24 cellular contexts compared by ENCODE assay signal in genomic region chr5:155127552-155127951, GRCh38.
"Had no signal": no experiment of that assay in that cellular context is flagged by ENCODE, and none has a peak within 500 bp of the region (broad histone marks: within the 10 kb centered on the region; RNA-seq: fewer than 3 reads in every experiment).

No MANE protein-coding gene starts in this region.

- H3K9me3 ChIP-seq: stomach, suprapubic skin, testis, thoracic aorta, thyroid gland, tibial artery, tibial nerve, transverse colon, upper lobe of left lung, upper lobe of right lung, uterus, vagina had no signal

- H3K4me3 ChIP-seq: stomach, suprapubic skin, testis, thoracic aorta, thyroid gland, tibial artery, tibial nerve, transverse colon, upper lobe of left lung, upper lobe of right lung, uterus, vagina had no signal

- H3K27ac ChIP-seq: stomach, suprapubic skin, testis, thoracic aorta, thyroid gland, tibial artery, tibial nerve, transverse colon, upper lobe of left lung, upper lobe of right lung, uterus, vagina had no signal

- DNase-seq: stimulated activated CD4-positive, alpha-beta T cell treated with anti-CD3 and anti-CD28 coated beads, Interleukin-2, amount 100 ng/mL, for 48 hours; stimulated activated CD4-positive, alpha-beta T cell treated with anti-CD3 and anti-CD28 coated beads, Interleukin-4, amount 100 ng/mL, for 1 hour; stimulated activated CD4-positive, alpha-beta T cell treated with anti-CD3 and anti-CD28 coated beads, Interleukin-4, amount 100 ng/mL, for 24 hours; stimulated activated CD4-positive, alpha-beta T cell treated with anti-CD3 and anti-CD28 coated beads, Interleukin-4, amount 100 ng/mL, for 4 hours; stimulated activated CD8-positive, alpha-beta memory T cell treated with anti-CD3 and anti-CD28 coated beads, Interleukin-4, amount 100 ng/mL, for 48 hours; stimulated activated naive B cell treated with anti-CD40 and anti-IgM and Interleukin-4, amounts not matched to agents 10 μg/mL and 1 μg/mL and 100 μg/mL, for 72 hours; stimulated activated naive CD4-positive, alpha-beta T cell; stimulated activated naive CD4-positive, alpha-beta T cell treated with Interleukin-2 at 50 U/mL for 16 hours; stimulated activated naive CD8-positive, alpha-beta T cell treated with anti-CD3 and anti-CD28 coated beads, Interleukin-15, amount 100 ng/mL, for 72 hours; stimulated activated naive CD8-positive, alpha-beta T cell treated with anti-CD3 and anti-CD28 coated beads, Interleukin-15, Interleukin-2, amounts not matched to agents 100 U/mL and 50 U/mL, for 24 hours; stomach; substantia nigra; testis; thyroid gland; tibial artery; transverse colon; trophoblast cell; upper lobe of left lung; upper lobe of right lung; uterus had no signal

- H3K36me3 ChIP-seq: stomach, suprapubic skin, thoracic aorta, thyroid gland, tibial artery, tibial nerve, transverse colon, upper lobe of left lung, upper lobe of right lung, uterus, vagina had no signal
